Comparison of ENCODE assay signal across 25 cellular contexts in genomic region chr10:119422685-119423509, GRCh38.
DNase-seq lines count a peak whose midpoint lies in the region; ATAC-seq and TF ChIP-seq lines count a peak whose summit lies in the region.
"Had no signal": no experiment of that assay in that cellular context is flagged by ENCODE, and none has a peak within 500 bp of the region (broad histone marks: within the 10 kb centered on the region; RNA-seq: fewer than 3 reads in every experiment).

No MANE protein-coding gene starts in this region.

- H3K27ac ChIP-seq in HEK293 (ENCODE audit: extremely low read depth, low read depth, low read length) (no peak overlapping the region), gastrocnemius medialis (peak overlapping the region in 3 of 4 donors; percentile 3 to 36 (median 24))
- H3K27ac ChIP-seq: breast epithelium, C4-2B, GM23248 had no signal

- no peak for TF ChIP-seq POLR2A in gastrocnemius medialis (IDR thresholded peaks at IDR 0.05)

- H3K36me3 ChIP-seq in HEK293 (ENCODE audit: control insufficient read depth in 2 of 2, insufficient read depth in 1 of 2, low read length in 2 of 2) (peaks cover 5 to 15% of the 10 kb centered on the region in 2 experiments; a peak in 2 of 3 replicates), gastrocnemius medialis (no peaks in the 10 kb centered on the region)
- H3K36me3 ChIP-seq: breast epithelium had no signal

- in situ Hi-C loops in gastrocnemius medialis (cut with MboI; ENCODE audit: low sequenced_read_pairs in 4 of 4): no loop called here

- TF ChIP-seq CTCF in HEK293 (tag by site-specific recombination; IDR thresholded peaks at IDR 0.05): no peak
- no peak for TF ChIP-seq CTCF in WTC11 (IDR thresholded peaks at IDR 0.05)
- no peak for TF ChIP-seq CTCF in gastrocnemius medialis (IDR thresholded peaks at IDR 0.05 in 4 of 5, conservative IDR thresholded peaks at IDR 0.05 in 1 of 5)

- H3K4me3 ChIP-seq in HEK293 (ENCODE audit: low read depth, low read length): no peak overlapping the region
- no peak overlapping the region for H3K4me3 ChIP-seq in gastrocnemius medialis
- H3K4me3 ChIP-seq: breast epithelium, GM23248, MG63, Peyer's patch had no signal

- ATAC-seq in WTC11 (peak; percentile 40; the same call in 1 of the 2 replicates), left ventricle myocardium superior (no peak), gastrocnemius medialis (no peak), GM21717 (IDR thresholded peaks at IDR 0.05; ENCODE audit: unreplicated experiment) (no peak)
- ATAC-seq: stimulated activated effector memory CD8-positive, alpha-beta T cell treated with anti-CD3 and anti-CD28 coated beads, Interleukin-12 subunit alpha, Interleukin-12 subunit beta, amount 100 ng/mL, for 72 hours had no signal

- H3K9me3 ChIP-seq in HEK293 (ENCODE audit: control insufficient read depth, insufficient read depth, low read depth, low read length): no peaks in the 10 kb centered on the region
- H3K9me3 ChIP-seq in gastrocnemius medialis: no peaks in the 10 kb centered on the region
- H3K9me3 ChIP-seq: breast epithelium, Caco-2, MG63, Peyer's patch had no signal

- no peaks in the 10 kb centered on the region for H3K4me1 ChIP-seq in HEK293 (ENCODE audit: control insufficient read depth, insufficient read depth, low read length)
- H3K4me1 ChIP-seq in gastrocnemius medialis: peaks cover 0 to 5% of the 10 kb centered on the region in 2 donors
- H3K4me1 ChIP-seq: breast epithelium, Caco-2, Peyer's patch had no signal

- intact Hi-C loops in left ventricle myocardium superior (cut with micrococcal nuclease): no loop called here
- intact Hi-C loops in gastrocnemius medialis (cut with DNase I; ENCODE audit: low total_unique reads): no loop called here

- no peak overlapping the region for H3K4me3 Mint-ChIP-seq in WTC11
- H3K4me3 Mint-ChIP-seq: activated naive CD4-positive, alpha-beta T cell treated with anti-CD3 and anti-CD28 coated beads, Interleukin-2, amount 50 U/mL, for 24 hours; stimulated activated effector memory CD8-positive, alpha-beta T cell treated with anti-CD3 and anti-CD28 coated beads, Interleukin-12 subunit alpha, Interleukin-12 subunit beta, amount 100 ng/mL, for 72 hours; type B pancreatic cell had no signal

- H3K9me3 Mint-ChIP-seq in WTC11: no peaks in the 10 kb centered on the region
- H3K9me3 Mint-ChIP-seq: activated naive CD4-positive, alpha-beta T cell treated with anti-CD3 and anti-CD28 coated beads, Interleukin-2, amount 50 U/mL, for 24 hours; naive B cell; stimulated activated effector memory CD8-positive, alpha-beta T cell treated with anti-CD3 and anti-CD28 coated beads, Interleukin-12 subunit alpha, Interleukin-12 subunit beta, amount 100 ng/mL, for 72 hours; type B pancreatic cell had no signal

- H3K27me3 ChIP-seq in gastrocnemius medialis: no peaks in the 10 kb centered on the region
- H3K27me3 ChIP-seq: breast epithelium, MG63, Peyer's patch had no signal

- peaks cover 19% of the 10 kb centered on the region for H3K4me1 Mint-ChIP-seq in WTC11
- H3K4me1 Mint-ChIP-seq: activated naive CD4-positive, alpha-beta T cell treated with anti-CD3 and anti-CD28 coated beads, Interleukin-2, amount 50 U/mL, for 24 hours; stimulated activated effector memory CD8-positive, alpha-beta T cell treated with anti-CD3 and anti-CD28 coated beads, Interleukin-12 subunit alpha, Interleukin-12 subunit beta, amount 100 ng/mL, for 72 hours had no signal

- H3K27ac Mint-ChIP-seq in WTC11: no peak overlapping the region; the same call in 1 of the 2 replicates
- H3K27ac Mint-ChIP-seq: activated naive CD4-positive, alpha-beta T cell treated with anti-CD3 and anti-CD28 coated beads, Interleukin-2, amount 50 U/mL, for 24 hours; stimulated activated effector memory CD8-positive, alpha-beta T cell treated with anti-CD3 and anti-CD28 coated beads, Interleukin-12 subunit alpha, Interleukin-12 subunit beta, amount 100 ng/mL, for 72 hours; type B pancreatic cell had no signal

- H3K36me3 Mint-ChIP-seq in WTC11: no peaks in the 10 kb centered on the region

- no peak for DNase-seq in WTC11 (ENCODE audit: low spot score)
- peak; percentile 20 for DNase-seq in left ventricle myocardium superior
- DNase-seq in gastrocnemius medialis: no peak
- no peak for DNase-seq in NCI-H2227 (lab: John Stamatoyannopoulos, UW; ENCODE audit: unreplicated experiment)
- DNase-seq in retina: no peak
- DNase-seq: activated CD8-positive, alpha-beta memory T cell treated with anti-CD3 and anti-CD28 coated beads for 24 hours; activated T-cell treated with anti-CD3 and anti-CD28 coated beads for 4 hours; Caco-2; islet precursor cell; KG1; midbrain; naive B cell; NCI-H2029 treated with DMSO at 0.1 percent for 48 hours; NCI-H345; Peyer's patch; SW 1271 had no signal

- no peaks in the 10 kb centered on the region for H3K27me3 Mint-ChIP-seq in WTC11 (ENCODE audit: low read depth)
- H3K27me3 Mint-ChIP-seq: activated naive CD4-positive, alpha-beta T cell treated with anti-CD3 and anti-CD28 coated beads, Interleukin-2, amount 50 U/mL, for 24 hours; naive B cell; type B pancreatic cell had no signal

- POLR2A ChIA-PET in HEK293 (lab: Yijun Ruan, JAX): no interaction called here
- POLR2A ChIA-PET in WTC11 (lab: Charles Lee): interaction anchor here (0.5 to 0.6 kb wide), 2 partner anchors 35 to 269 kb away, joined by 4 to 6 read pairs; no protein-coding TSS in a partner anchor

- CTCF ChIA-PET in HEK293 (lab: Yijun Ruan, JAX): interaction anchor here (0.7 to 7.9 kb wide), 4 partner anchors 16 to 223 kb away, joined by 3 to 58 read pairs (median 4); no protein-coding TSS in a partner anchor
- CTCF ChIA-PET in WTC11 (lab: Charles Lee): interaction anchor here (1.0 to 4.2 kb wide), 10 partner anchors 22 to 224 kb away, joined by 3 to 60 read pairs (median 6); partner anchors contain the start of gene GRK5

TF ChIP-seq in HEK293, 187 proteins besides CTCF, POLR2A, EP300 and RAD21:
- TF ChIP-seq ZNF24 (tag by site-specific recombination; IDR thresholded peaks at IDR 0.05): no peak
- no peak for TF ChIP-seq ZFP3 (tag by site-specific recombination; IDR thresholded peaks at IDR 0.05; ENCODE audit: low read depth)
- TF ChIP-seq ZNF768 (tag by site-specific recombination; IDR thresholded peaks at IDR 0.05): peak; percentile 55; the same call in 1 of the 2 replicates

TF ChIP-seq in WTC11, 78 proteins besides CTCF, POLR2A, EP300 and RAD21:
- TF ChIP-seq NFYB (CRISPR knock-in tag; conservative IDR thresholded peaks at IDR 0.05; ENCODE audit: low read depth) (no peak), ZNF317 (CRISPR knock-in tag; IDR thresholded peaks at IDR 0.05; ENCODE audit: borderline replicate concordance, low read depth) (no peak), CBFB (CRISPR knock-in tag; IDR thresholded peaks at IDR 0.05; ENCODE audit: low read depth) (no peak), NR1H2 (CRISPR knock-in tag; IDR thresholded peaks at IDR 0.05) (no peak), ZNF425 (CRISPR knock-in tag; conservative IDR thresholded peaks at IDR 0.05) (no peak), ZNF671 (CRISPR knock-in tag; IDR thresholded peaks at IDR 0.05) (no peak), CREB1 (CRISPR knock-in tag; IDR thresholded peaks at IDR 0.05) (no peak), ZSCAN18 (CRISPR knock-in tag; IDR thresholded peaks at IDR 0.05) (no peak), IRF2 (CRISPR knock-in tag; IDR thresholded peaks at IDR 0.05; ENCODE audit: borderline replicate concordance, low read depth) (no peak), ZMAT4 (CRISPR knock-in tag; IDR thresholded peaks at IDR 0.05) (no peak), ELF4 (CRISPR knock-in tag; IDR thresholded peaks at IDR 0.05; ENCODE audit: low read depth) (no peak), SMAD3 (CRISPR knock-in tag; IDR thresholded peaks at IDR 0.05; ENCODE audit: borderline replicate concordance) (no peak), GTF2I (CRISPR knock-in tag; conservative IDR thresholded peaks at IDR 0.05) (no peak)
